In genomic region chr4:55458164-55458563, GRCh38 we compare ENCODE assay signal across 18 cellular contexts.
DNase-seq lines count a peak whose midpoint lies in the region; ATAC-seq and TF ChIP-seq lines count a peak whose summit lies in the region.
"Had no signal": no experiment of that assay in that cellular context is flagged by ENCODE, and none has a peak within 500 bp of the region (broad histone marks: within the 10 kb centered on the region; RNA-seq: fewer than 3 reads in every experiment).

No MANE protein-coding gene starts in this region.

- H3K9me3 ChIP-seq in A673 (ENCODE audit: low read depth, low read length, poor library complexity, severe bottlenecking) (no peaks in the 10 kb centered on the region), adipocyte (ENCODE audit: control insufficient read depth, low read length) (no peaks in the 10 kb centered on the region), vagina (no peaks in the 10 kb centered on the region)
- H3K9me3 ChIP-seq: psoas muscle, transverse colon had no signal

- H3K36me3 ChIP-seq in A673 (ENCODE audit: insufficient read depth, low read length, poor library complexity, severe bottlenecking), result no peaks in the 10 kb centered on the region
- peaks cover 26% of the 10 kb centered on the region for H3K36me3 ChIP-seq in adipocyte (ENCODE audit: control insufficient read depth, insufficient read depth, low read length, severe bottlenecking)
- H3K36me3 ChIP-seq in vagina, result peaks cover 0 to 11% of the 10 kb centered on the region in 2 donors

- no peak for TF ChIP-seq CTCF in A673 (conservative IDR thresholded peaks at IDR 0.05; ENCODE audit: low read depth, low read length)
- no peak for TF ChIP-seq CTCF in fibroblast of the aortic adventitia (IDR thresholded peaks at IDR 0.05; ENCODE audit: insufficient read depth, low read length)
- TF ChIP-seq CTCF in vagina (IDR thresholded peaks at IDR 0.05), result no peak
- no peak for TF ChIP-seq CTCF in omental fat pad (IDR thresholded peaks at IDR 0.05)

- BruUV-seq in A673 (replicated peaks; lab: Mats Ljungman, UMichigan), result no TSS peak

- intact Hi-C loops in A673 (cut with micrococcal nuclease; ENCODE audit: unreplicated experiment), result no loop called here
- intact Hi-C loops in vagina (cut with DNase I), result no loop called here
- intact Hi-C loops in posterior cingulate gyrus (cut with DNase I), result no loop called here

- CTCF ChIA-PET in A673 (lab: Charles Lee), result no interaction called here

- H3K4me3 ChIP-seq in A673 (ENCODE audit: low read depth, low read length, poor library complexity, severe bottlenecking), result no peak overlapping the region
- peak overlapping the region; percentile 24 for H3K4me3 ChIP-seq in adipocyte (ENCODE audit: low read length)
- H3K4me3 ChIP-seq in fibroblast of the aortic adventitia (ENCODE audit: low read depth, low read length), result no peak overlapping the region
- H3K4me3 ChIP-seq in vagina, result no peak overlapping the region
- H3K4me3 ChIP-seq: psoas muscle, transverse colon had no signal

- peak; percentile 13 for DNase-seq in A673 (ENCODE audit: low spot score)
- peak; percentile 44 for DNase-seq in HT1080 (ENCODE audit: low read depth)
- DNase-seq in adipocyte (ENCODE audit: low read depth), result peak; percentile 72
- DNase-seq in fibroblast of the aortic adventitia (ENCODE audit: low read depth), result peak; percentile 39
- DNase-seq in vagina (ENCODE audit: extremely low spot score in 2 of 2), result no peak
- no peak for DNase-seq in islet precursor cell
- no peak for DNase-seq in posterior cingulate gyrus
- DNase-seq in omental fat pad (ENCODE audit: low spot score), result no peak
- DNase-seq: activated naive CD8-positive, alpha-beta T cell treated with anti-CD3 and anti-CD28 coated beads for 36 hours; caudate nucleus; effector memory CD4-positive, alpha-beta T cell; naive thymus-derived CD4-positive, alpha-beta T cell; NCI-H187; NCI-H510A; psoas muscle; stimulated activated CD4-positive, alpha-beta T cell treated with anti-CD3 and anti-CD28 coated beads, Interleukin-12 subunit alpha, Interleukin-12 subunit beta, amount 100 ng/mL, for 4 hours; stimulated activated naive B cell treated with anti-CD40 and anti-IgM and Interleukin-4, amounts not matched to agents 10 μg/mL and 1 μg/mL and 100 μg/mL, for 72 hours; transverse colon had no signal

- POLR2A ChIA-PET in A673 (lab: Charles Lee; ENCODE audit: low non-redundant PET), result no interaction called here

- H3K4me1 ChIP-seq in A673 (ENCODE audit: insufficient read depth, low read length, poor library complexity, severe bottlenecking) (no peaks in the 10 kb centered on the region), adipocyte (ENCODE audit: control insufficient read depth, insufficient read depth, low read length) (peaks cover 11% of the 10 kb centered on the region), vagina (no peaks in the 10 kb centered on the region)
- H3K4me1 ChIP-seq: psoas muscle, transverse colon had no signal

- H3K27me3 ChIP-seq in A673 (replicated peaks; ENCODE audit: insufficient read depth, low read depth, low read length, poor library complexity) (no peaks in the 10 kb centered on the region), adipocyte (replicated peaks; ENCODE audit: control insufficient read depth, insufficient read depth, low read length) (no peaks in the 10 kb centered on the region), vagina (no peaks in the 10 kb centered on the region)
- H3K27me3 ChIP-seq: transverse colon had no signal

- no peak for TF ChIP-seq POLR2A in vagina (IDR thresholded peaks at IDR 0.05)

- ATAC-seq in omental fat pad (ENCODE audit: low FRiP score), result no peak
- ATAC-seq: naive thymus-derived CD4-positive, alpha-beta T cell; psoas muscle; stimulated activated naive B cell treated with anti-CD40 and anti-IgM and Interleukin-4, amounts not matched to agents 10 μg/mL and 1 μg/mL and 100 μg/mL, for 72 hours had no signal

- H3K27ac ChIP-seq in A673 (ENCODE audit: low read depth, low read length, poor library complexity, severe bottlenecking), result no peak overlapping the region
- no peak overlapping the region for H3K27ac ChIP-seq in vagina
- H3K27ac ChIP-seq: psoas muscle, transverse colon had no signal

- H3K9ac ChIP-seq in adipocyte (ENCODE audit: low read length), result no peak overlapping the region

Comparison
In these comparisons a context has a peak if more than half of its experiments do, and no peak if none do; other contexts are left out.
1. DNase-seq: peak in A673 (single experiment), HT1080 (single experiment), adipocyte (single experiment) and fibroblast of the aortic adventitia (single experiment); none in vagina (0 of 2), islet precursor cell (single experiment), posterior cingulate gyrus (0 of 10) and omental fat pad (single experiment).